Comparison of ENCODE assay signal across 35 cellular contexts in genomic region chr17:33986088-33986487, GRCh38.
"Had no signal": no experiment of that assay in that cellular context is flagged by ENCODE, and none has a peak within 500 bp of the region (broad histone marks: within the 10 kb centered on the region; RNA-seq: fewer than 3 reads in every experiment).

No MANE protein-coding gene starts in this region.

- H3K36me3 ChIP-seq: adrenal gland, brain microvascular endothelial cell, breast epithelium had no signal

- ATAC-seq: activated CD4-positive, alpha-beta T cell treated with anti-CD3 and anti-CD28 coated beads for 36 hours; activated CD4-positive, CD25-positive, alpha-beta regulatory T cell treated with anti-CD3 and anti-CD28 coated beads, Interleukin-2, amount 50 U/mL, for 24 hours; activated CD8-positive, alpha-beta T cell treated with anti-CD3 and anti-CD28 coated beads for 36 hours; activated naive CD4-positive, alpha-beta T cell treated with anti-CD3 and anti-CD28 coated beads, Interleukin-2, amount 50 U/mL, for 72 hours; activated T-cell treated with anti-CD3 and anti-CD28 coated beads, Interleukin-2, amount 50 U/mL, for 4 hours; activated T-cell treated with anti-CD3 and anti-CD28 coated beads, Interleukin-2, amount 50 U/mL, for 72 hours; activated T-helper 17 cell treated with anti-CD3 and anti-CD28 coated beads, Interleukin-2, amount 50 U/mL, for 72 hours; body of pancreas; WTC11 had no signal

- H3K9me3 ChIP-seq: adrenal gland, body of pancreas, breast epithelium had no signal

- H3K4me1 ChIP-seq: adrenal gland, body of pancreas, breast epithelium had no signal

- H3K27me3 ChIP-seq: adrenal gland, body of pancreas, brain microvascular endothelial cell, breast epithelium had no signal

- DNase-seq: activated CD4-positive, alpha-beta memory T cell treated with anti-CD3 and anti-CD28 coated beads for 36 hours; activated CD4-positive, alpha-beta T cell treated with anti-CD3 and anti-CD28 coated beads for 1 hour; activated CD4-positive, alpha-beta T cell treated with anti-CD3 and anti-CD28 coated beads for 36 hours; activated CD4-positive, alpha-beta T cell treated with anti-CD3 and anti-CD28 coated beads for 48 hours; activated CD4-positive, alpha-beta T cell treated with anti-CD3 and anti-CD28 coated beads, Interleukin-2, amount 10 ng/mL, durations not matched to agents 7 days and 5 days; activated CD4-positive, CD25-positive, alpha-beta regulatory T cell; activated CD8-positive, alpha-beta memory T cell treated with anti-CD3 and anti-CD28 coated beads, Interleukin-2, amount 50 U/mL, for 4 hours; activated CD8-positive, alpha-beta T cell treated with anti-CD3 and anti-CD28 coated beads for 36 hours; activated effector memory CD4-positive, alpha-beta T cell treated with anti-CD3 and anti-CD28 coated beads, Interleukin-2, amount 50 U/mL, for 16 hours; activated gamma-delta T cell treated with Interleukin-2 at 50 U/mL for 16 hours; activated naive CD4-positive, alpha-beta T cell; activated naive CD4-positive, alpha-beta T cell treated with anti-CD3 and anti-CD28 coated beads for 36 hours; activated naive CD4-positive, alpha-beta T cell treated with anti-CD3 and anti-CD28 coated beads, Interleukin-2, amount 50 U/mL, for 16 hours; activated naive CD8-positive, alpha-beta T cell treated with anti-CD3 and anti-CD28 coated beads for 36 hours; activated T-cell treated with anti-CD3 and anti-CD28 coated beads for 4 hours; activated T-cell treated with anti-CD3 and anti-CD28 coated beads, Interleukin-2, amount 50 U/mL, for 1 hour; activated T-cell treated with anti-CD3 and anti-CD28 coated beads, Interleukin-2, amount 50 U/mL, for 4 hours; activated T-cell treated with anti-CD3 and anti-CD28 coated beads, Interleukin-2, amount 50 U/mL, for 72 hours; adrenal gland; amniotic stem cell; aorta; body of pancreas; brain microvascular endothelial cell; central memory CD4-positive, alpha-beta T cell; T-helper 2 cell; T-helper 9 cell had no signal

- H3K27ac ChIP-seq: adrenal gland, body of pancreas, brain microvascular endothelial cell, breast epithelium, VCaP had no signal

- FAIRE-seq: astrocyte, colon, TTC549 had no signal

- H3K4me3 ChIP-seq: adrenal gland, body of pancreas, breast epithelium had no signal
